1 cellular context compared by ENCODE assay signal in genomic region chr15:94858011-94858410, GRCh38.
TF ChIP-seq lines count a peak whose summit lies in the region.

No MANE protein-coding gene starts in this region.

TF ChIP-seq in K562, 482 proteins besides CTCF, POLR2A, EP300 and RAD21 (continued from another document):
- TF ChIP-seq RREB1 (CRISPR knock-in tag; IDR thresholded peaks at IDR 0.05), result no peak
- no peak for TF ChIP-seq FUS (optimal IDR thresholded peaks at IDR 0.05; ENCODE audit: low read depth, low read length)
- no peak for TF ChIP-seq SREBF1 (IDR thresholded peaks at IDR 0.05; ENCODE audit: borderline replicate concordance, low read depth, low read length)
- no peak for TF ChIP-seq MTF1 (CRISPR knock-in tag; IDR thresholded peaks at IDR 0.05; ENCODE audit: borderline replicate concordance)
- TF ChIP-seq SMARCC2 (IDR thresholded peaks at IDR 0.05; ENCODE audit: low read depth), result no peak
- TF ChIP-seq ZNF511 (CRISPR knock-in tag; IDR thresholded peaks at IDR 0.05), result no peak
- TF ChIP-seq ZNF174 (CRISPR knock-in tag; IDR thresholded peaks at IDR 0.05), result no peak
- no peak for TF ChIP-seq CHD2 (IDR thresholded peaks at IDR 0.05; ENCODE audit: low read depth, low read length)
- TF ChIP-seq ADNP (tag; IDR thresholded peaks at IDR 0.05), result no peak
- no peak for TF ChIP-seq ZNF77 (CRISPR knock-in tag; IDR thresholded peaks at IDR 0.05)
- TF ChIP-seq MECOM (CRISPR knock-in tag; IDR thresholded peaks at IDR 0.05), result no peak
- no peak for TF ChIP-seq TGIF2 (CRISPR knock-in tag; IDR thresholded peaks at IDR 0.05)
- TF ChIP-seq ESRRA (IDR thresholded peaks at IDR 0.05; ENCODE audit: borderline replicate concordance, low read depth), result no peak
- no peak for TF ChIP-seq GATAD2B (IDR thresholded peaks at IDR 0.05; ENCODE audit: borderline replicate concordance)
- no peak for TF ChIP-seq FOXJ2 (tag; IDR thresholded peaks at IDR 0.05)
- no peak for TF ChIP-seq ZNF232 (CRISPR knock-in tag; IDR thresholded peaks at IDR 0.05)
- no peak for TF ChIP-seq ZFP1 (CRISPR knock-in tag; IDR thresholded peaks at IDR 0.05)
- TF ChIP-seq, protein P1, sequence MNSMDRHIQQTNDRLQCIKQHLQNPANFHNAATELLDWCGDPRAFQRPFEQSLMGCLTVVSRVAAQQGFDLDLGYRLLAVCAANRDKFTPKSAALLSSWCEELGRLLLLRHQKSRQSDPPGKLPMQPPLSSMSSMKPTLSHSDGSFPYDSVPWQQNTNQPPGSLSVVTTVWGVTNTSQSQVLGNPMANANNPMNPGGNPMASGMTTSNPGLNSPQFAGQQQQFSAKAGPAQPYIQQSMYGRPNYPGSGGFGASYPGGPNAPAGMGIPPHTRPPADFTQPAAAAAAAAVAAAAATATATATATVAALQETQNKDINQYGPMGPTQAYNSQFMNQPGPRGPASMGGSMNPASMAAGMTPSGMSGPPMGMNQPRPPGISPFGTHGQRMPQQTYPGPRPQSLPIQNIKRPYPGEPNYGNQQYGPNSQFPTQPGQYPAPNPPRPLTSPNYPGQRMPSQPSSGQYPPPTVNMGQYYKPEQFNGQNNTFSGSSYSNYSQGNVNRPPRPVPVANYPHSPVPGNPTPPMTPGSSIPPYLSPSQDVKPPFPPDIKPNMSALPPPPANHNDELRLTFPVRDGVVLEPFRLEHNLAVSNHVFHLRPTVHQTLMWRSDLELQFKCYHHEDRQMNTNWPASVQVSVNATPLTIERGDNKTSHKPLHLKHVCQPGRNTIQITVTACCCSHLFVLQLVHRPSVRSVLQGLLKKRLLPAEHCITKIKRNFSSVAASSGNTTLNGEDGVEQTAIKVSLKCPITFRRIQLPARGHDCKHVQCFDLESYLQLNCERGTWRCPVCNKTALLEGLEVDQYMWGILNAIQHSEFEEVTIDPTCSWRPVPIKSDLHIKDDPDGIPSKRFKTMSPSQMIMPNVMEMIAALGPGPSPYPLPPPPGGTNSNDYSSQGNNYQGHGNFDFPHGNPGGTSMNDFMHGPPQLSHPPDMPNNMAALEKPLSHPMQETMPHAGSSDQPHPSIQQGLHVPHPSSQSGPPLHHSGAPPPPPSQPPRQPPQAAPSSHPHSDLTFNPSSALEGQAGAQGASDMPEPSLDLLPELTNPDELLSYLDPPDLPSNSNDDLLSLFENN (IDR thresholded peaks at IDR 0.05; ENCODE audit: low read depth in 2 of 2, low read length in 2 of 2), result no peak
TF ChIP-seq in K562: peak in this region for 0.
